ENCODE assay signal across 8 cellular contexts in the genomic region with DNA sequence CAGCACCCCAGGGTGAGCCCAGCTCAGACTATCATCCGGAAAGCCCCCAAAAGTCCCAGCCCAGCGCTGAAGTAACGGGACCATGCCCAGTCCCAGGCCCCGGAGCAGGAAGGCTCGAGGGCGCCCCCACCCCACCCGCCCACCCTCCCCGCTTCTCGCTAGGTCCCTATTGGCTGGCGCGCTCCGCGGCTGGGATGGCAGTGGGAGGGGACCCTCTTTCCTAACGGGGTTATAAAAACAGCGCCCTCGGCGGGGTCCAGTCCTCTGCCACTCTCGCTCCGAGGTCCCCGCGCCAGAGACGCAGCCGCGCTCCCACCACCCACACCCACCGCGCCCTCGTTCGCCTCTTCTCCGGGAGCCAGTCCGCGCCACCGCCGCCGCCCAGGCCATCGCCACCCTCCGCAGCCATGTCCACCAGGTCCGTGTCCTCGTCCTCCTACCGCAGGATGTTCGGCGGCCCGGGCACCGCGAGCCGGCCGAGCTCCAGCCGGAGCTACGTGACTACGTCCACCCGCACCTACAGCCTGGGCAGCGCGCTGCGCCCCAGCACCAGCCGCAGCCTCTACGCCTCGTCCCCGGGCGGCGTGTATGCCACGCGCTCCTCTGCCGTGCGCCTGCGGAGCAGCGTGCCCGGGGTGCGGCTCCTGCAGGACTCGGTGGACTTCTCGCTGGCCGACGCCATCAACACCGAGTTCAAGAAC. TPM values are rescaled to one million over a fixed set of nuclear protein-coding genes. Genes with fewer than 3 reads are reported as not detected.
DNase-seq lines count a peak whose midpoint lies in the region; ATAC-seq and TF ChIP-seq lines count a peak whose summit lies in the region.

No MANE protein-coding gene starts in this region.

- TF ChIP-seq CTCF in prostate gland (IDR thresholded peaks at IDR 0.05): peak in 1 of 4 experiments; percentile 4

- H3K9me3 ChIP-seq in SJSA1 (replicated peaks) (0 out of 2 replicates have a peak, but pooled peaks cover 3% of the 10 kb centered on the region), prostate gland (no peaks in the 10 kb centered on the region)

- H3K27ac ChIP-seq in SJSA1 (peak overlapping the region; percentile 99), prostate gland (peak overlapping the region; percentile 85), urinary bladder (ENCODE audit: low read depth) (peak overlapping the region; percentile 98)

- under 1% methylated on average over 42 of the region's 72 CpGs for WGBS in prostate gland
- under 1% methylated on average over 72 of the region's 72 CpGs for WGBS in urinary bladder

- H3K4me1 ChIP-seq in SJSA1 (replicated peaks) (peaks cover 43% of the 10 kb centered on the region), prostate gland (replicated peaks) (no peaks in the 10 kb centered on the region), urinary bladder (ENCODE audit: insufficient read depth) (no peaks in the 10 kb centered on the region)

- H3K36me3 ChIP-seq in SJSA1 (peaks cover 51% of the 10 kb centered on the region), prostate gland (peaks cover 0 to 5% of the 10 kb centered on the region in 2 donors), urinary bladder (ENCODE audit: insufficient read depth) (no peaks in the 10 kb centered on the region)

- H3K27me3 ChIP-seq in SJSA1 (replicated peaks): no peaks in the 10 kb centered on the region
- H3K27me3 ChIP-seq in prostate gland (replicated peaks; ENCODE audit: insufficient read depth): no peaks in the 10 kb centered on the region

- peak overlapping the region; percentile 89 for H3K4me3 ChIP-seq in SJSA1
- H3K4me3 ChIP-seq in prostate gland: peak overlapping the region; percentile 60
- peak overlapping the region; percentile 83 for H3K4me3 ChIP-seq in urinary bladder (ENCODE audit: low read depth, low read length)

- DNase-seq in GM04504 (ENCODE audit: low read depth) (peak; percentile 91), SJSA1 (ENCODE audit: low read depth in 1 of 2, low spot score in 2 of 2) (peak; percentile 93 to 97), Right ventricle myocardium inferior (ENCODE audit: missing footprints) (peak; percentile 97), prostate gland (ENCODE audit: low spot score) (peak; percentile 49), SHP77 treated with DMSO at 0.1 percent for 48 hours (lab: John Stamatoyannopoulos, UW) (no peak)
- peak; percentile 55 for DNase-seq in activated naive CD4-positive, alpha-beta T cell treated with anti-CD3 and anti-CD28 coated beads, Interleukin-2, amount 50 U/mL, for 16 hours

- peak; percentile 29 for ATAC-seq in HG02678 (IDR thresholded peaks at IDR 0.05; ENCODE audit: unreplicated experiment)
- ATAC-seq in Right ventricle myocardium inferior: peak; percentile 86

- intact Hi-C loops in Right ventricle myocardium inferior (cut with DNase I) (loop anchor here (2.0 to 5.0 kb wide), 3 partner anchors 28 to 338 kb away; partner anchors contain the start of gene TRDMT1), prostate gland (cut with DNase I) (no loop called here)

- TF ChIP-seq POLR2A in prostate gland (IDR thresholded peaks at IDR 0.05): no peak

RNA-seq across cellular contexts. Expression of gene VIM, which starts 1.1 kb away (rescaled TPM):
- 7,646 and 7,733 TPM in 2 replicates for total RNA-seq in SJSA1 (2014; rRNA removed; shearing (Covaris generic))
- total RNA-seq in Right ventricle myocardium inferior (447 TPM), prostate gland (1,000 to 10,000 TPM in 1 of 2 donors, 100 to 1,000 TPM in 1; 293 to 1,683 TPM), urinary bladder (1,379 TPM)
- polyA plus RNA-seq in urinary bladder: 1,825 TPM

RNA-seq across cellular contexts. Expression of gene TRDMT1, which starts 27.7 kb away (rescaled TPM):
- total RNA-seq in SJSA1 (2014; rRNA removed; shearing (Covaris generic)): 10.4 and 11.4 TPM in 2 replicates
- total RNA-seq in Right ventricle myocardium inferior (4.5 TPM), prostate gland (1 to 10 TPM; 6.5 to 9.9 TPM), urinary bladder (31.5 TPM)
- 3.0 TPM for polyA plus RNA-seq in urinary bladder
